In the genomic region with DNA sequence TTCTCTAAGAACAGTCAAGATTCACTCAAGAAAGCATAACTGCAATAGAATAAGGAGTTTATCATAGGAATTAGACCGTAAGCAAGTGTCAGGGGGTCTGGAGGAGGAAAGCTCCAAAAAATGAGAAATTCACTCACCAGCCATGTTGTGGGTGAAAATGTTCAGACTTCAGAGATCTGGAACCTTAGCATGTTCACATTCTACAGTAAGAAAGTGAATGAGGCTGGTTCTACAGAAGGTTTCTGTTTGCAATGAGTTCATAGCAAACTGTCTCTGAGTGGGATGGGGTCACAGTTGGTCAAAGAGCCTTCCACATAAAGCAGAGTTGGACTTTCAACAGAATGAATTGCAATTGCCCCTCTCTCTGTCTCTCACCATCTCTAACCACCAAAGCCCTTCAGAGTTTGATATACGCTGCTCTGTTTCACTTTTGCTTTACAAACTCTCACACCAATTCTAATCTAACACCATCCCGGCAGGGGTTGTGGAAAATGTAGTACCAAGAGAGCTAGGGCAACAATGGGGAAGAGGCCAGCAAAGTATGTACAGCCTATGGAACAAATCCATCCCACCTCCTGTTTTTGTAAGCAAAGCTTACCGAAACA, we compare ENCODE assay signal across 20 cellular contexts.
"Had no signal": no experiment of that assay in that cellular context is flagged by ENCODE, and none has a peak within 500 bp of the region (broad histone marks: within the 10 kb centered on the region; RNA-seq: fewer than 3 reads in every experiment).

No MANE protein-coding gene starts in this region.

- H3K9me3 Mint-ChIP-seq: endodermal cell, nephron progenitor cell had no signal

- H3K4me1 ChIP-seq: body of pancreas, upper lobe of right lung had no signal

- H3K36me3 ChIP-seq: upper lobe of right lung, WERI-Rb-1 had no signal

- ATAC-seq: body of pancreas, upper lobe of right lung had no signal

- H2AFZ ChIP-seq: hepatocyte had no signal

- H3K27me3 Mint-ChIP-seq: activated CD4-positive, alpha-beta memory T cell treated with anti-CD3 and anti-CD28 coated beads for 36 hours; activated naive CD8-positive, alpha-beta T cell treated with anti-CD3 and anti-CD28 coated beads, Interleukin-2, amount 10 ng/mL, durations not matched to agents 7 days and 5 days had no signal

- H3K36me3 Mint-ChIP-seq: activated CD4-positive, alpha-beta memory T cell treated with anti-CD3 and anti-CD28 coated beads for 36 hours; activated naive CD8-positive, alpha-beta T cell treated with anti-CD3 and anti-CD28 coated beads, Interleukin-2, amount 10 ng/mL, durations not matched to agents 7 days and 5 days; mesothelial cell of epicardium had no signal

- H3K4me2 ChIP-seq: hepatocyte had no signal

- H3K27ac ChIP-seq: body of pancreas, dorsolateral prefrontal cortex, epithelial cell of prostate, hepatocyte, upper lobe of right lung, WERI-Rb-1 had no signal

- H3K27me3 ChIP-seq: body of pancreas, upper lobe of right lung had no signal

- H3K79me2 ChIP-seq: hepatocyte had no signal

- H3K4me1 Mint-ChIP-seq: activated naive CD8-positive, alpha-beta T cell treated with anti-CD3 and anti-CD28 coated beads, Interleukin-2, amount 10 ng/mL, durations not matched to agents 7 days and 5 days; mesothelial cell of epicardium; nephron progenitor cell had no signal

- H3K27ac Mint-ChIP-seq: activated CD4-positive, alpha-beta memory T cell treated with anti-CD3 and anti-CD28 coated beads for 36 hours; activated naive CD8-positive, alpha-beta T cell treated with anti-CD3 and anti-CD28 coated beads, Interleukin-2, amount 10 ng/mL, durations not matched to agents 7 days and 5 days; activated T-helper 2 cell treated with anti-CD3 and anti-CD28 coated beads, Interferon-gamma antibody, Interleukin-2, Interleukin-4, amounts not matched to agents 10 μg/mL and 5 μg/mL and 100 μg/mL, durations not matched to agents 14 hours and 24 hours and 36 hours; endodermal cell; mesothelial cell of epicardium; nephron progenitor cell had no signal

- DNase-seq: activated CD4-positive, alpha-beta memory T cell treated with anti-CD3 and anti-CD28 coated beads for 36 hours; activated naive CD4-positive, alpha-beta T cell treated with Interleukin-2 at 50 U/mL for 16 hours; activated naive CD8-positive, alpha-beta T cell treated with anti-CD3 and anti-CD28 coated beads, Interleukin-2, amount 10 ng/mL, durations not matched to agents 7 days and 5 days; activated T-cell treated with anti-CD3 and anti-CD28 coated beads, Interleukin-2, amount 50 U/mL, for 1 hour; body of pancreas; dorsolateral prefrontal cortex; endodermal cell; nephron progenitor cell; occipital lobe; posterior cingulate gyrus; stimulated activated CD8-positive, alpha-beta memory T cell treated with anti-CD3 and anti-CD28 coated beads, Interleukin-4, amount 100 ng/mL, for 48 hours; stimulated activated naive CD4-positive, alpha-beta T cell; T-helper 2 cell; upper lobe of right lung; WERI-Rb-1 had no signal

- H3K9me3 ChIP-seq: body of pancreas, upper lobe of right lung had no signal

- H3K4me3 ChIP-seq: body of pancreas, dorsolateral prefrontal cortex, hepatocyte, lung, upper lobe of right lung had no signal

- H3K4me3 Mint-ChIP-seq: activated CD4-positive, alpha-beta memory T cell treated with anti-CD3 and anti-CD28 coated beads for 36 hours; activated naive CD8-positive, alpha-beta T cell treated with anti-CD3 and anti-CD28 coated beads, Interleukin-2, amount 10 ng/mL, durations not matched to agents 7 days and 5 days; endodermal cell; mesothelial cell of epicardium; nephron progenitor cell had no signal
